ENCODE assay signal across 1 cellular context in genomic region chr13:95044452-95045205, GRCh38.
TF ChIP-seq lines count a peak whose summit lies in the region.

No MANE protein-coding gene starts in this region.

TF ChIP-seq in HepG2, 621 proteins besides CTCF, POLR2A, EP300 and RAD21 (continued from another document and continues in another):
- TF ChIP-seq ZNF784 (CRISPR knock-in tag; IDR thresholded peaks at IDR 0.05; ENCODE audit: borderline replicate concordance): no peak
- no peak for TF ChIP-seq FOXO4 (CRISPR knock-in tag; conservative IDR thresholded peaks at IDR 0.05)
- TF ChIP-seq GATA4 (IDR thresholded peaks at IDR 0.05; ENCODE audit: borderline replicate concordance, low read depth): no peak
- TF ChIP-seq CREM (IDR thresholded peaks at IDR 0.05): no peak
- TF ChIP-seq CREM (CRISPR knock-in tag; IDR thresholded peaks at IDR 0.05): no peak
- TF ChIP-seq ZMAT3 (CRISPR knock-in tag; conservative IDR thresholded peaks at IDR 0.05): no peak
- TF ChIP-seq CEBPB (IDR thresholded peaks at IDR 0.05; ENCODE audit: borderline replicate concordance, low read depth, low read length): no peak
- no peak for TF ChIP-seq TAF1 (CRISPR knock-in tag; IDR thresholded peaks at IDR 0.05)
- no peak for TF ChIP-seq CREB1 (IDR thresholded peaks at IDR 0.05)
- peak; percentile 31; the same call in 1 of the 2 replicates for TF ChIP-seq CREB1 (CRISPR knock-in tag; IDR thresholded peaks at IDR 0.05)
- TF ChIP-seq THAP7 (CRISPR knock-in tag; IDR thresholded peaks at IDR 0.05): no peak
- TF ChIP-seq ZNF800 (CRISPR knock-in tag; IDR thresholded peaks at IDR 0.05): no peak
- no peak for TF ChIP-seq ZBTB8A (CRISPR knock-in tag; IDR thresholded peaks at IDR 0.05; ENCODE audit: borderline replicate concordance, low read depth)
- TF ChIP-seq ZNF878 (CRISPR knock-in tag; IDR thresholded peaks at IDR 0.05): no peak
- TF ChIP-seq SAP130 (CRISPR knock-in tag; IDR thresholded peaks at IDR 0.05; ENCODE audit: low read depth): no peak
- TF ChIP-seq ZNF143 (CRISPR knock-in tag; IDR thresholded peaks at IDR 0.05): no peak
- TF ChIP-seq PRMT3 (CRISPR knock-in tag; IDR thresholded peaks at IDR 0.05; ENCODE audit: borderline replicate concordance, low read depth): no peak
- TF ChIP-seq CENPT (CRISPR knock-in tag; IDR thresholded peaks at IDR 0.05; ENCODE audit: low read depth): no peak
- no peak for TF ChIP-seq ZBTB1 (CRISPR knock-in tag; IDR thresholded peaks at IDR 0.05; ENCODE audit: borderline replicate concordance)
- no peak for TF ChIP-seq ZNF816 (CRISPR knock-in tag; IDR thresholded peaks at IDR 0.05; ENCODE audit: borderline replicate concordance)
- TF ChIP-seq SNAPC2 (CRISPR knock-in tag; IDR thresholded peaks at IDR 0.05): no peak
- no peak for TF ChIP-seq ZNF501 (CRISPR knock-in tag; IDR thresholded peaks at IDR 0.05)
- TF ChIP-seq PHF21A (CRISPR knock-in tag; IDR thresholded peaks at IDR 0.05): no peak
- no peak for TF ChIP-seq ZNF224 (CRISPR knock-in tag; IDR thresholded peaks at IDR 0.05)
- no peak for TF ChIP-seq KLF9 (CRISPR knock-in tag; IDR thresholded peaks at IDR 0.05; ENCODE audit: low read depth)
- TF ChIP-seq GATAD1 (CRISPR knock-in tag; IDR thresholded peaks at IDR 0.05): no peak
- no peak for TF ChIP-seq NCOA1 (CRISPR knock-in tag; IDR thresholded peaks at IDR 0.05)
- no peak for TF ChIP-seq ZNF772 (CRISPR knock-in tag; IDR thresholded peaks at IDR 0.05)
- 0 out of 2 replicates have a peak, but pooled peaks have one; percentile 18 for TF ChIP-seq RCOR2 (CRISPR knock-in tag; IDR thresholded peaks at IDR 0.05)
- TF ChIP-seq SETDB1 (CRISPR knock-in tag; IDR thresholded peaks at IDR 0.05; ENCODE audit: borderline replicate concordance): no peak
- TF ChIP-seq BRD4 (CRISPR knock-in tag; IDR thresholded peaks at IDR 0.05): no peak
- no peak for TF ChIP-seq ZNF414 (CRISPR knock-in tag; IDR thresholded peaks at IDR 0.05)
- TF ChIP-seq ZNF12 (CRISPR knock-in tag; IDR thresholded peaks at IDR 0.05): no peak
- peak; percentile 56; the same call in 1 of the 2 replicates for TF ChIP-seq ZNF609 (CRISPR knock-in tag; IDR thresholded peaks at IDR 0.05; ENCODE audit: borderline replicate concordance)
- no peak for TF ChIP-seq MNT (IDR thresholded peaks at IDR 0.05)
- peak; percentile 47; the same call in 1 of the 2 replicates for TF ChIP-seq NFIC (IDR thresholded peaks at IDR 0.05; ENCODE audit: low read length)
- no peak for TF ChIP-seq ZNF619 (CRISPR knock-in tag; IDR thresholded peaks at IDR 0.05)
- no peak for TF ChIP-seq SATB2 (CRISPR knock-in tag; IDR thresholded peaks at IDR 0.05)
- TF ChIP-seq RARA (CRISPR knock-in tag; IDR thresholded peaks at IDR 0.05): peak; percentile 38; the same call in 1 of the 2 replicates
- no peak for TF ChIP-seq RELA (CRISPR knock-in tag; IDR thresholded peaks at IDR 0.05)
- TF ChIP-seq YEATS2 (CRISPR knock-in tag; IDR thresholded peaks at IDR 0.05; ENCODE audit: borderline replicate concordance): no peak
- no peak for TF ChIP-seq GABPA (IDR thresholded peaks at IDR 0.05; ENCODE audit: low read depth, low read length)
- TF ChIP-seq GABPA (CRISPR knock-in tag; IDR thresholded peaks at IDR 0.05; ENCODE audit: low read depth): 0 out of 2 replicates have a peak, but pooled peaks have one; percentile 15
- TF ChIP-seq SOX5 (CRISPR knock-in tag; IDR thresholded peaks at IDR 0.05; ENCODE audit: borderline replicate concordance): peak; percentile 82; the same call in 1 of the 2 replicates
- peak; percentile 40; the same call in 1 of the 2 replicates for TF ChIP-seq TCF7 (IDR thresholded peaks at IDR 0.05; ENCODE audit: low read depth)
- no peak for TF ChIP-seq ZNF570 (CRISPR knock-in tag; IDR thresholded peaks at IDR 0.05; ENCODE audit: borderline replicate concordance)
- TF ChIP-seq PHF5A (CRISPR knock-in tag; IDR thresholded peaks at IDR 0.05; ENCODE audit: low read depth, unreplicated experiment): no peak
- peak; percentile 77 for TF ChIP-seq FOXP4 (CRISPR knock-in tag; IDR thresholded peaks at IDR 0.05)
- no peak for TF ChIP-seq PBX2 (CRISPR knock-in tag; IDR thresholded peaks at IDR 0.05)
- TF ChIP-seq YY1 (IDR thresholded peaks at IDR 0.05; ENCODE audit: insufficient read depth, insufficient replicate concordance, low read depth, low read length): no peak
- TF ChIP-seq ZNF484 (CRISPR knock-in tag; IDR thresholded peaks at IDR 0.05; ENCODE audit: borderline replicate concordance, low read depth): no peak
- no peak for TF ChIP-seq ZBTB33 (CRISPR knock-in tag; IDR thresholded peaks at IDR 0.05)
- peak; percentile 49; the same call in 1 of the 2 replicates for TF ChIP-seq RAD51 (IDR thresholded peaks at IDR 0.05; ENCODE audit: borderline replicate concordance)
- TF ChIP-seq SMYD3 (CRISPR knock-in tag; IDR thresholded peaks at IDR 0.05): no peak
- TF ChIP-seq NR2C2 (CRISPR knock-in tag; IDR thresholded peaks at IDR 0.05; ENCODE audit: borderline replicate concordance): no peak
